31 cellular contexts compared by ENCODE assay signal in genomic region chr11:78730267-78730824, GRCh38.
"Had no signal": no experiment of that assay in that cellular context is flagged by ENCODE, and none has a peak within 500 bp of the region (broad histone marks: within the 10 kb centered on the region; RNA-seq: fewer than 3 reads in every experiment).

No MANE protein-coding gene starts in this region.

- H3K36me3 ChIP-seq: breast epithelium, colonic mucosa, gastroesophageal sphincter had no signal

- H3K9me3 ChIP-seq: ascending aorta, breast epithelium, colonic mucosa, esophagus squamous epithelium, gastroesophageal sphincter had no signal

- H3K4me1 Mint-ChIP-seq: activated CD4-positive, alpha-beta memory T cell treated with anti-CD3 and anti-CD28 coated beads, Interleukin-2, amount 10 ng/mL, durations not matched to agents 7 days and 5 days; activated CD4-positive, alpha-beta T cell treated with anti-CD3 and anti-CD28 coated beads, Interleukin-2, amount 10 ng/mL, durations not matched to agents 7 days and 5 days; activated naive CD4-positive, alpha-beta T cell treated with anti-CD3 and anti-CD28 coated beads, Interleukin-2, amount 10 ng/mL, durations not matched to agents 7 days and 5 days had no signal

- H3K27ac Mint-ChIP-seq: activated CD4-positive, alpha-beta memory T cell treated with anti-CD3 and anti-CD28 coated beads, Interleukin-2, amount 10 ng/mL, durations not matched to agents 7 days and 5 days; activated CD4-positive, alpha-beta T cell treated with anti-CD3 and anti-CD28 coated beads, Interleukin-2, amount 10 ng/mL, durations not matched to agents 7 days and 5 days; activated naive CD4-positive, alpha-beta T cell treated with anti-CD3 and anti-CD28 coated beads, Interleukin-2, amount 10 ng/mL, durations not matched to agents 7 days and 5 days; activated naive CD4-positive, alpha-beta T cell treated with anti-CD3 and anti-CD28 coated beads, Interleukin-2, amount 50 U/mL, for 72 hours; activated naive CD8-positive, alpha-beta T cell treated with anti-CD3 and anti-CD28 coated beads, Interleukin-2, amount 10 ng/mL, durations not matched to agents 7 days and 5 days; activated T-cell treated with anti-CD3 and anti-CD28 coated beads, Interleukin-2, amount 50 U/mL, for 24 hours; activated T-cell treated with anti-CD3 and anti-CD28 coated beads, Interleukin-2, amount 50 U/mL, for 72 hours; T-helper 17 cell; T-helper 2 cell treated with Interferon-gamma antibody and Interleukin-4, amounts not matched to agents 5 μg/mL and 100 μg/mL, for 36 hours had no signal

- H3K4me3 Mint-ChIP-seq: activated CD4-positive, alpha-beta memory T cell treated with anti-CD3 and anti-CD28 coated beads, Interleukin-2, amount 10 ng/mL, durations not matched to agents 7 days and 5 days; activated CD4-positive, alpha-beta T cell treated with anti-CD3 and anti-CD28 coated beads, Interleukin-2, amount 10 ng/mL, durations not matched to agents 7 days and 5 days; activated naive CD4-positive, alpha-beta T cell treated with anti-CD3 and anti-CD28 coated beads, Interleukin-2, amount 10 ng/mL, durations not matched to agents 7 days and 5 days; activated naive CD8-positive, alpha-beta T cell treated with anti-CD3 and anti-CD28 coated beads, Interleukin-2, amount 10 ng/mL, durations not matched to agents 7 days and 5 days; activated T-cell treated with anti-CD3 and anti-CD28 coated beads, Interleukin-2, amount 50 U/mL, for 24 hours; activated T-cell treated with anti-CD3 and anti-CD28 coated beads, Interleukin-2, amount 50 U/mL, for 72 hours; brain; T-helper 17 cell; T-helper 2 cell treated with Interferon-gamma antibody and Interleukin-4, amounts not matched to agents 5 μg/mL and 100 μg/mL, for 36 hours had no signal

- H3K9me3 Mint-ChIP-seq: activated CD4-positive, alpha-beta memory T cell treated with anti-CD3 and anti-CD28 coated beads, Interleukin-2, amount 10 ng/mL, durations not matched to agents 7 days and 5 days; activated CD4-positive, alpha-beta T cell treated with anti-CD3 and anti-CD28 coated beads, Interleukin-2, amount 10 ng/mL, durations not matched to agents 7 days and 5 days; activated naive CD4-positive, alpha-beta T cell treated with anti-CD3 and anti-CD28 coated beads, Interleukin-2, amount 10 ng/mL, durations not matched to agents 7 days and 5 days; activated naive CD4-positive, alpha-beta T cell treated with anti-CD3 and anti-CD28 coated beads, Interleukin-2, amount 50 U/mL, for 72 hours; activated naive CD8-positive, alpha-beta T cell treated with anti-CD3 and anti-CD28 coated beads, Interleukin-2, amount 10 ng/mL, durations not matched to agents 7 days and 5 days; activated T-cell treated with anti-CD3 and anti-CD28 coated beads, Interleukin-2, amount 50 U/mL, for 24 hours; activated T-cell treated with anti-CD3 and anti-CD28 coated beads, Interleukin-2, amount 50 U/mL, for 72 hours; brain; T-helper 2 cell treated with Interferon-gamma antibody and Interleukin-4, amounts not matched to agents 5 μg/mL and 100 μg/mL, for 36 hours had no signal

- ATAC-seq: activated naive CD4-positive, alpha-beta T cell treated with anti-CD3 and anti-CD28 coated beads, Interleukin-2, amount 50 U/mL, for 72 hours; activated T-cell treated with anti-CD3 and anti-CD28 coated beads, Interleukin-2, amount 50 U/mL, for 72 hours; gastroesophageal sphincter; T-helper 17 cell had no signal

- H3K4me3 ChIP-seq: ascending aorta, breast epithelium, cardiac muscle cell, colonic mucosa, esophagus squamous epithelium, gastroesophageal sphincter had no signal

- H3K36me3 Mint-ChIP-seq: activated naive CD4-positive, alpha-beta T cell treated with anti-CD3 and anti-CD28 coated beads, Interleukin-2, amount 10 ng/mL, durations not matched to agents 7 days and 5 days; activated naive CD4-positive, alpha-beta T cell treated with anti-CD3 and anti-CD28 coated beads, Interleukin-2, amount 50 U/mL, for 72 hours; activated naive CD8-positive, alpha-beta T cell treated with anti-CD3 and anti-CD28 coated beads, Interleukin-2, amount 10 ng/mL, durations not matched to agents 7 days and 5 days had no signal

- H3K27me3 ChIP-seq: ascending aorta, breast epithelium, cardiac muscle cell, colonic mucosa, gastroesophageal sphincter had no signal

- DNase-seq: activated CD4-positive, alpha-beta memory T cell treated with anti-CD3 and anti-CD28 coated beads, Interleukin-2, amount 10 ng/mL, durations not matched to agents 7 days and 5 days; activated CD4-positive, alpha-beta T cell treated with anti-CD3 and anti-CD28 coated beads for 1 hour; activated CD4-positive, alpha-beta T cell treated with anti-CD3 and anti-CD28 coated beads for 4 hours; activated CD4-positive, alpha-beta T cell treated with anti-CD3 and anti-CD28 coated beads, Interleukin-2, amount 10 ng/mL, durations not matched to agents 7 days and 5 days; activated CD4-positive, alpha-beta T cell treated with anti-CD3 and anti-CD28 coated beads, Interleukin-2, amount 50 U/mL, for 4 hours; activated CD4-positive, CD25-positive, alpha-beta regulatory T cell; activated CD8-positive, alpha-beta memory T cell treated with anti-CD3 and anti-CD28 coated beads, Interleukin-2, amount 50 U/mL, for 48 hours; activated gamma-delta T cell; activated naive CD4-positive, alpha-beta T cell; activated naive CD4-positive, alpha-beta T cell treated with anti-CD3 and anti-CD28 coated beads, Interleukin-2, amount 10 ng/mL, durations not matched to agents 7 days and 5 days; activated naive CD8-positive, alpha-beta T cell treated with anti-CD3 and anti-CD28 coated beads, Interleukin-2, amount 10 ng/mL, durations not matched to agents 7 days and 5 days; activated T-cell treated with anti-CD3 and anti-CD28 coated beads for 4 hours; activated T-cell treated with anti-CD3 and anti-CD28 coated beads, Interleukin-2, amount 50 U/mL, for 24 hours; activated T-cell treated with anti-CD3 and anti-CD28 coated beads, Interleukin-2, amount 50 U/mL, for 72 hours; central memory CD4-positive, alpha-beta T cell; cerebellar nuclear complex; colonic mucosa; effector CD8-positive, alpha-beta T cell; esophagus squamous epithelium; foreskin melanocyte; T-helper 1 cell; T-helper 17 cell; T1000 had no signal

- H3K4me1 ChIP-seq: ascending aorta, breast epithelium, colonic mucosa, esophagus squamous epithelium, gastroesophageal sphincter had no signal

- H3K27ac ChIP-seq: ascending aorta, breast epithelium, cardiac muscle cell, colonic mucosa, epithelial cell of prostate, esophagus squamous epithelium, gastroesophageal sphincter had no signal
